ENCODE assay signal across 30 cellular contexts in genomic region chr6:99432877-99433276, GRCh38.
"Had no signal": no experiment of that assay in that cellular context is flagged by ENCODE, and none has a peak within 500 bp of the region (broad histone marks: within the 10 kb centered on the region; RNA-seq: fewer than 3 reads in every experiment).

No MANE protein-coding gene starts in this region.

- H3K27me3 Mint-ChIP-seq: activated naive CD8-positive, alpha-beta T cell; central memory CD8-positive, alpha-beta T cell; effector memory CD8-positive, alpha-beta T cell; stimulated activated naive CD8-positive, alpha-beta T cell treated with anti-CD3 and anti-CD28 coated beads, Interleukin-15, Interleukin-2, amounts not matched to agents 100 ng/mL and 50 ng/mL, for 24 hours had no signal

- FAIRE-seq: endothelial cell of umbilical vein had no signal

- DNase-seq: activated CD4-positive, alpha-beta T cell treated with anti-CD3 and anti-CD28 coated beads, Interleukin-2, amount 50 U/mL, for 48 hours; activated CD8-positive, alpha-beta memory T cell treated with anti-CD3 and anti-CD28 coated beads, Interleukin-2, amount 50 U/mL, for 48 hours; activated naive CD4-positive, alpha-beta T cell; activated T-cell treated with anti-CD3 and anti-CD28 coated beads, Interleukin-2, amount 50 U/mL, for 4 hours; adrenal gland; dorsolateral prefrontal cortex; effector memory CD8-positive, alpha-beta T cell; gastrocnemius medialis; head of caudate nucleus; islet precursor cell; left ventricle myocardium superior; mammary epithelial cell; midbrain; natural killer cell; right lobe of liver; stimulated activated CD4-positive, alpha-beta T cell treated with anti-CD3 and anti-CD28 coated beads, Interleukin-1b, Interleukin-23, amount 100 ng/mL, for 48 hours; substantia nigra; T-helper 1 cell; T-helper 9 cell; tibial artery had no signal

- H3K9me3 ChIP-seq: adrenal gland, ascending aorta, breast epithelium, gastrocnemius medialis, right lobe of liver, tibial artery had no signal

- H3K4me3 Mint-ChIP-seq: activated naive CD8-positive, alpha-beta T cell; activated T-cell treated with anti-CD3 and anti-CD28 coated beads, Interleukin-2, amount 50 U/mL, for 4 hours; central memory CD8-positive, alpha-beta T cell; effector memory CD8-positive, alpha-beta T cell; natural killer cell; stimulated activated naive CD8-positive, alpha-beta T cell treated with anti-CD3 and anti-CD28 coated beads, Interleukin-15, Interleukin-2, amounts not matched to agents 100 ng/mL and 50 ng/mL, for 24 hours; WTC11 had no signal

- H3K27ac ChIP-seq: adrenal gland, ascending aorta, breast epithelium, dorsolateral prefrontal cortex, gastrocnemius medialis, parathyroid adenoma, right lobe of liver, skin epidermis, tibial artery had no signal

- H3K27me3 ChIP-seq: adrenal gland, ascending aorta, breast epithelium, dorsolateral prefrontal cortex, gastrocnemius medialis, right lobe of liver, tibial artery had no signal

- H3K9me3 Mint-ChIP-seq: activated T-cell treated with anti-CD3 and anti-CD28 coated beads, Interleukin-2, amount 50 U/mL, for 4 hours; activated T-helper 2 cell treated with anti-CD3 and anti-CD28 coated beads, Interferon-gamma antibody, Interleukin-2, Interleukin-4, amounts not matched to agents 10 μg/mL and 5 μg/mL and 100 μg/mL, durations not matched to agents 14 hours and 24 hours and 36 hours; central memory CD8-positive, alpha-beta T cell; effector memory CD8-positive, alpha-beta T cell; natural killer cell; stimulated activated naive CD8-positive, alpha-beta T cell treated with anti-CD3 and anti-CD28 coated beads, Interleukin-15, Interleukin-2, amounts not matched to agents 100 ng/mL and 50 ng/mL, for 24 hours; WTC11 had no signal

- H2AFZ ChIP-seq: parathyroid adenoma had no signal

- H3K27ac Mint-ChIP-seq: activated naive CD8-positive, alpha-beta T cell; activated T-helper 2 cell treated with anti-CD3 and anti-CD28 coated beads, Interferon-gamma antibody, Interleukin-2, Interleukin-4, amounts not matched to agents 10 μg/mL and 5 μg/mL and 100 μg/mL, durations not matched to agents 14 hours and 24 hours and 36 hours; effector memory CD8-positive, alpha-beta T cell; natural killer cell; stimulated activated naive CD8-positive, alpha-beta T cell treated with anti-CD3 and anti-CD28 coated beads, Interleukin-15, Interleukin-2, amounts not matched to agents 100 ng/mL and 50 ng/mL, for 24 hours; WTC11 had no signal

- H3K36me3 ChIP-seq: breast epithelium had no signal

- H3K4me1 ChIP-seq: ascending aorta, breast epithelium, right lobe of liver had no signal

- H3K4me3 ChIP-seq: adrenal gland, ascending aorta, breast epithelium, dorsolateral prefrontal cortex, gastrocnemius medialis, right lobe of liver, skin epidermis, tibial artery had no signal

- H3K36me3 Mint-ChIP-seq: natural killer cell had no signal

- H3K9ac ChIP-seq: parathyroid adenoma had no signal
